Comparison of ENCODE assay signal across 14 cellular contexts in the genomic region with DNA sequence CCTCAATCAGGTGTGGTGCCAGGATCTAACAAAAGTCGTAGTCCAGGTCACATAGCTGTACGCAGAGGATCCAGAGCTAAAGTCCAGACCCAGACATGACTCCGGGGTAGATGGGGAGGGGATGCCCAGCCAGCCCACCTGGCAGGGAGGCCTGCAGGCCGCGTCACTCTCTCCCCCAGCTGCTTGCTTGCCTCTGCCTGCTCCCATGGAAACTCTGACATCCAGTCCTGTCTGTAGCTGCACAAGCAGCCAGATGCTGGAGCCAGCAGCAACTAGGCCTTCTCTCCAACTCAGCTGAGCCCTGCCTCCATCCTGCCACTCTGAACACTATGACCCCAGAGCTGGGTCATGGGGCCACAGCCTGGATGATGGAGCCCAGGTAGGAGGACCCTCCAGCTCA. TPM values are rescaled to one million over a fixed set of nuclear protein-coding genes. Genes with fewer than 3 reads are reported as not detected.
"Had no signal": no experiment of that assay in that cellular context is flagged by ENCODE, and none has a peak within 500 bp of the region (broad histone marks: within the 10 kb centered on the region; RNA-seq: fewer than 3 reads in every experiment).

No MANE protein-coding gene starts in this region.

- H3K27me3 ChIP-seq: sigmoid colon, transverse colon had no signal

- ATAC-seq: esophagus mucosa, T-cell had no signal

- H3K4me3 ChIP-seq: cardiac muscle cell, sigmoid colon, transverse colon had no signal

- H3K4me1 ChIP-seq: parathyroid adenoma had no signal

- H2AFZ ChIP-seq: parathyroid adenoma had no signal

- H3K79me2 ChIP-seq: parathyroid adenoma had no signal

- H3K36me3 ChIP-seq: cardiac muscle cell, sigmoid colon, transverse colon had no signal

- H3K9ac ChIP-seq: parathyroid adenoma had no signal

- H3K9me3 ChIP-seq: sigmoid colon, transverse colon had no signal

- H3K27ac ChIP-seq: cardiac muscle cell, parathyroid adenoma, transverse colon had no signal

- DNase-seq: activated naive CD4-positive, alpha-beta T cell treated with Interleukin-2 at 50 U/mL for 16 hours; activated T-cell treated with anti-CD3 and anti-CD28 coated beads for 4 hours; head of caudate nucleus; immature natural killer cell; sigmoid colon; stimulated activated CD4-positive, alpha-beta T cell treated with anti-CD3 and anti-CD28 coated beads, Interleukin-1b, Interleukin-23, amount 100 ng/mL, for 48 hours; T-cell; T-helper 9 cell; transverse colon had no signal

RNA-seq across cellular contexts. Expression of a gene that starts 33.0 kb away (rescaled TPM):
- total RNA-seq: esophagus mucosa, fibroblast of villous mesenchyme, myocyte, transverse colon had no signal
- polyA plus RNA-seq: immature natural killer cell had no signal
